Comparison of ENCODE assay signal across 12 cellular contexts in the genomic region with DNA sequence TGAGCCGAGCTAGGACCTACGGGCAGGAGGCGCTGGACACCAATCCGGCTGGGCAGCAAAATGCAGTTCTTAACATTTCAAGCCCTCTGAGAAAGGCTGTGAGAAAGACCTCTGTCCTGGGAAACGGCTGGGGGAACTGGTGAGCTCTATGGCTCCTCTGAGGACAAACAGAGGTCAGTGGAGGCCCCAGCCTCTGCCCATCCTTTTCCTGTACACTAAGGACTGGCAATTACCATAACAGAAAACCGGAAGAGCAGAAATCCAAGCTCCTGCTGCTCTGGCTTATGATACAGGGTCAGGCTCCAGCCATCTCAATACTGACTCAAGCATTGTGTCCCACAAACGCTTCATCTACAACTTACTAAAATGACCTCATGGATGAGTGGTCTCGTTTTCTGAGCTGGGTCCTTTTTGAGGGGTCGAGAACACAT. TPM values are rescaled to one million over a fixed set of nuclear protein-coding genes. Genes with fewer than 3 reads are reported as not detected.
A peak's percentile ranks its signal among the peaks of the same experiment; 100 is the strongest.
DNase-seq lines count a peak whose midpoint lies in the region; ATAC-seq and TF ChIP-seq lines count a peak whose summit lies in the region.
"Had no signal": no experiment of that assay in that cellular context is flagged by ENCODE, and none has a peak within 500 bp of the region (broad histone marks: within the 10 kb centered on the region; RNA-seq: fewer than 3 reads in every experiment).

No MANE protein-coding gene starts in this region.

- H3K27ac Mint-ChIP-seq in CD4-positive, alpha-beta memory T cell: peak overlapping the region in 2 of 7 donors; percentile 1 to 65
- peak overlapping the region; percentile 65 for H3K27ac Mint-ChIP-seq in activated T-helper 17 cell treated with anti-CD3 and anti-CD28 coated beads, Interleukin-2, amount 50 U/mL, for 72 hours
- H3K27ac Mint-ChIP-seq in naive B cell: no peak overlapping the region

- no peaks in the 10 kb centered on the region for H3K9me3 ChIP-seq in CD4-positive, alpha-beta memory T cell (ENCODE audit: control insufficient read depth in 1 of 2, low read length in 2 of 2)
- H3K9me3 ChIP-seq in HUES48 (ENCODE audit: control insufficient read depth, insufficient read depth, low read length) (no peaks in the 10 kb centered on the region), stomach (no peaks in the 10 kb centered on the region)

- H3K4me1 ChIP-seq in CD4-positive, alpha-beta memory T cell (ENCODE audit: insufficient read depth, low read length): peaks cover 4% of the 10 kb centered on the region
- H3K4me1 ChIP-seq in HUES48 (ENCODE audit: control insufficient read depth, insufficient read depth, low read length): peaks cover 31% of the 10 kb centered on the region
- H3K4me1 ChIP-seq in stomach: peaks cover 0 to 26% (median 23%) of the 10 kb centered on the region in 4 donors

- H3K27ac ChIP-seq in CD4-positive, alpha-beta memory T cell (ENCODE audit: low read depth, low read length): no peak overlapping the region
- H3K27ac ChIP-seq in HUES48 (ENCODE audit: low read depth, low read length): peak overlapping the region; percentile 82
- peak overlapping the region in 1 of 5 donors; percentile 26 for H3K27ac ChIP-seq in stomach

- no peak overlapping the region for H3K4me3 ChIP-seq in CD4-positive, alpha-beta memory T cell (ENCODE audit: low read length in 2 of 2)
- H3K4me3 ChIP-seq in HUES48 (ENCODE audit: low read depth, low read length): peak overlapping the region; percentile 69
- H3K4me3 ChIP-seq in stomach: no peak overlapping the region

- DNase-seq in CD4-positive, alpha-beta memory T cell: no peak
- no peak for DNase-seq in naive B cell
- no peak for DNase-seq in stimulated activated CD4-positive, alpha-beta T cell treated with anti-CD3 and anti-CD28 coated beads, Interleukin-4, amount 100 ng/mL, for 24 hours
- DNase-seq in HK-2 (ENCODE audit: unreplicated experiment): no peak
- no peak for DNase-seq in stomach
- DNase-seq: activated T-cell treated with anti-CD3 and anti-CD28 coated beads for 4 hours, mammary epithelial cell, NCI-H2227 treated with DMSO at 0.1 percent for 48 hours had no signal

- intact Hi-C loops in CD4-positive, alpha-beta memory T cell (cut with micrococcal nuclease): no loop called here
- intact Hi-C loops in stomach (cut with DNase I; ENCODE audit: low total_unique reads): no loop called here

- peaks cover 8 to 27% (median 14%) of the 10 kb centered on the region in 4 donors for H3K4me1 Mint-ChIP-seq in CD4-positive, alpha-beta memory T cell
- no peaks in the 10 kb centered on the region for H3K4me1 Mint-ChIP-seq in activated T-helper 17 cell treated with anti-CD3 and anti-CD28 coated beads, Interleukin-2, amount 50 U/mL, for 72 hours
- peaks cover 8 to 16% (median 14%) of the 10 kb centered on the region in 3 donors for H3K4me1 Mint-ChIP-seq in naive B cell

- TF ChIP-seq POLR2A in stomach (IDR thresholded peaks at IDR 0.05): no peak

- no peaks in the 10 kb centered on the region for H3K9me3 Mint-ChIP-seq in CD4-positive, alpha-beta memory T cell
- no peaks in the 10 kb centered on the region for H3K9me3 Mint-ChIP-seq in activated T-helper 17 cell treated with anti-CD3 and anti-CD28 coated beads, Interleukin-2, amount 50 U/mL, for 72 hours
- H3K9me3 Mint-ChIP-seq in naive B cell: no peaks in the 10 kb centered on the region

- H3K27me3 Mint-ChIP-seq in CD4-positive, alpha-beta memory T cell: no peaks in the 10 kb centered on the region
- H3K27me3 Mint-ChIP-seq in activated T-helper 17 cell treated with anti-CD3 and anti-CD28 coated beads, Interleukin-2, amount 50 U/mL, for 72 hours: no peaks in the 10 kb centered on the region
- H3K27me3 Mint-ChIP-seq in naive B cell: no peaks in the 10 kb centered on the region

- TF ChIP-seq CTCF in stomach (IDR thresholded peaks at IDR 0.05): no peak

- H3K27me3 ChIP-seq in CD4-positive, alpha-beta memory T cell (ENCODE audit: insufficient read depth, low read length): no peaks in the 10 kb centered on the region
- H3K27me3 ChIP-seq in HUES48 (ENCODE audit: control insufficient read depth, insufficient read depth, low read length) (no peaks in the 10 kb centered on the region), stomach (no peaks in the 10 kb centered on the region)

- CTCF ChIA-PET in CD4-positive, alpha-beta memory T cell (lab: Charles Lee; ENCODE audit: partially characterized antibody): interaction anchor here (1.3 to 1.7 kb wide), 2 partner anchors 94 to 165 kb away, joined by 3 to 10 read pairs; no protein-coding TSS in a partner anchor

- peak overlapping the region; percentile 83 for H3K9ac ChIP-seq in HUES48 (ENCODE audit: low read depth, low read length)

- 79 to 84% (median 81%) methylated on average over 8 to 9 of the region's 9 CpGs for WGBS in stomach, 5 donors

- POLR2A ChIA-PET in CD4-positive, alpha-beta memory T cell (lab: Charles Lee; ENCODE audit: partially characterized antibody): interaction anchor here (1.4 kb wide), 1 partner anchor 300 kb away, joined by 5 read pairs; a partner anchor contains a TSS

- ATAC-seq in activated T-helper 17 cell treated with anti-CD3 and anti-CD28 coated beads, Interleukin-2, amount 50 U/mL, for 72 hours (replicated peaks): no peak
- no peak for ATAC-seq in naive B cell (ENCODE audit: low read depth in 2 of 2)
- ATAC-seq in HG03280 (IDR thresholded peaks at IDR 0.05; ENCODE audit: unreplicated experiment): no peak

- no peak for TF ChIP-seq EP300 in stomach (IDR thresholded peaks at IDR 0.05)

- peak overlapping the region; percentile 31 to 80 (median 58) for H3K4me3 Mint-ChIP-seq in CD4-positive, alpha-beta memory T cell
- peak overlapping the region; percentile 56 for H3K4me3 Mint-ChIP-seq in activated T-helper 17 cell treated with anti-CD3 and anti-CD28 coated beads, Interleukin-2, amount 50 U/mL, for 72 hours
- peak overlapping the region in 5 of 8 donors; percentile 25 to 79 (median 60) for H3K4me3 Mint-ChIP-seq in naive B cell

- peaks cover 8% of the 10 kb centered on the region for H3K36me3 ChIP-seq in CD4-positive, alpha-beta memory T cell (ENCODE audit: insufficient read depth, low read length)
- peaks cover 37% of the 10 kb centered on the region for H3K36me3 ChIP-seq in HUES48 (ENCODE audit: control insufficient read depth, insufficient read depth, low read length)
- peaks cover 0 to 3% (median 2%) of the 10 kb centered on the region in 4 donors for H3K36me3 ChIP-seq in stomach

- H3K36me3 Mint-ChIP-seq in CD4-positive, alpha-beta memory T cell: peaks cover 0 to 18% of the 10 kb centered on the region in 2 donors
- peaks cover 12% of the 10 kb centered on the region for H3K36me3 Mint-ChIP-seq in activated T-helper 17 cell treated with anti-CD3 and anti-CD28 coated beads, Interleukin-2, amount 50 U/mL, for 72 hours (ENCODE audit: low read depth)
- H3K36me3 Mint-ChIP-seq in naive B cell: peaks cover 0 to 6% of the 10 kb centered on the region in 2 donors

RNA-seq across cellular contexts. Expression of a gene that starts 2.2 kb away (rescaled TPM):
- total RNA-seq in CD4-positive, alpha-beta memory T cell: 1 to 10 TPM; 5.7 to 5.8 TPM
- polyA plus RNA-seq in CD4-positive, alpha-beta memory T cell: 1 to 10 TPM; 2.6 to 3.4 TPM
- 10 to 100 TPM in 1 of 2 donors, 1 to 10 TPM in 1; 7.7 to 11.8 TPM for total RNA-seq in activated T-helper 17 cell treated with anti-CD3 and anti-CD28 coated beads, Interleukin-2, amount 50 U/mL, for 72 hours
- polyA plus RNA-seq in naive B cell (ENCODE audit: low read depth in 6 of 6): 1 to 10 TPM in 4 of 6 donors, under 1 TPM in 1, not detected in 1; 0.61 to 2.5 (median 1.7) TPM
- 10 to 100 TPM in 2 of 5 donors, 1 to 10 TPM in 3; 1.0 to 16.3 (median 4.9) TPM for total RNA-seq in stomach
- polyA plus RNA-seq in stomach: 1 to 10 TPM; 3.1 to 3.3 (median 3.2) TPM
- total RNA-seq: skeletal muscle tissue had no signal
